ENCODE assay signal across 16 cellular contexts in the genomic region with DNA sequence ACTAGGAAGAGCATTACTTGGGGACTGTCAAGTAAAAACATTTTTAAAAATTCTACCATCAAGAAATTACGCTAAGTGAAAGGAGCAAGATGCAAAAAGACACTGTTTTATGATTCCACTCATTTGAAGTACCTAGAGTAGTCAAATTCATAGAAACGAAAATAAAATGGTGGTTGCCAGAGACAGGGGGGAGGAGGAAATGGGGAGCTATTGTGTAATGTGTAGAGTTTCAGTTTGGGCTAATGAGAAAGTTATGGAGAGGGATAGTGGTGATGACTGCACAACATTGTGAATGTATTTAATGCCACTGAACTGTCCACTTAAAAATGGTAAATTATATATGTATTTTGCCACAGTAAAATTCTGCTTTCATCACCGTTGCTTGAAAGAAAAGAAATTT.
DNase-seq lines count a peak whose midpoint lies in the region; ATAC-seq lines count a peak whose summit lies in the region.
"Had no signal": no experiment of that assay in that cellular context is flagged by ENCODE, and none has a peak within 500 bp of the region (broad histone marks: within the 10 kb centered on the region; RNA-seq: fewer than 3 reads in every experiment).

No MANE protein-coding gene starts in this region.

- H3K4me3 ChIP-seq in Jurkat, Clone E6-1 (ENCODE audit: low read length) = peak overlapping the region; percentile 25
- no peak overlapping the region for H3K4me3 ChIP-seq in mesendoderm (ENCODE audit: low read length)
- H3K4me3 ChIP-seq: A549, hepatocyte, lung, tibial nerve had no signal

- H3K27ac ChIP-seq in mesendoderm (ENCODE audit: low read depth, low read length) = no peak overlapping the region
- H3K27ac ChIP-seq: A549, hepatocyte, tibial nerve had no signal

- no peak overlapping the region for H3K4ac ChIP-seq in mesendoderm (ENCODE audit: low read depth, low read length)

- no peak overlapping the region for H3K18ac ChIP-seq in mesendoderm (ENCODE audit: low read length)

- DNase-seq in activated CD4-positive, alpha-beta T cell treated with anti-CD3 and anti-CD28 coated beads, Interleukin-2, amount 10 ng/mL, durations not matched to agents 24 days and 14 days = no peak
- DNase-seq in activated CD4-positive, alpha-beta T cell treated with anti-CD3 and anti-CD28 coated beads, Interleukin-2, amount 50 U/mL, for 48 hours = no peak
- DNase-seq in Jurkat, Clone E6-1 (ENCODE audit: low read depth, low spot score) = peak; percentile 43
- DNase-seq in activated T-helper 1 cell treated with anti-CD3 and anti-CD28 coated beads, Interleukin-12 subunit alpha, Interleukin-12 subunit beta, Interleukin-2, Interleukin-4 antibody, amounts not matched to agents 30 ng/mL and 10 ng/mL and 1 ng/mL, durations not matched to agents 14 hours and 24 hours and 36 hours (ENCODE audit: low spot score) = no peak
- no peak for DNase-seq in natural killer cell treated with Interleukin-12 subunit alpha and Interleukin-12 subunit beta and Interleukin-15 and Interleukin-18, amount 100 ng/mL, for 72 hours (ENCODE audit: low spot score)
- DNase-seq in NCI-H187 treated with DMSO at 0.1 percent for 48 hours (lab: John Stamatoyannopoulos, UW) = no peak
- DNase-seq in mesendoderm = no peak
- DNase-seq: caudate nucleus, NCI-H524 had no signal

- peaks cover 3% of the 10 kb centered on the region for H3K79me1 ChIP-seq in mesendoderm (ENCODE audit: low read length)

- H3K36me3 Mint-ChIP-seq in activated CD4-positive, alpha-beta T cell treated with anti-CD3 and anti-CD28 coated beads, Interleukin-2, amount 10 ng/mL, durations not matched to agents 24 days and 14 days (ENCODE audit: low read depth) = no peaks in the 10 kb centered on the region
- H3K36me3 Mint-ChIP-seq in activated T-helper 1 cell treated with anti-CD3 and anti-CD28 coated beads, Interleukin-12 subunit alpha, Interleukin-12 subunit beta, Interleukin-2, Interleukin-4 antibody, amounts not matched to agents 30 ng/mL and 10 ng/mL and 1 ng/mL, durations not matched to agents 14 hours and 24 hours and 36 hours (ENCODE audit: low read depth) = no peaks in the 10 kb centered on the region
- H3K36me3 Mint-ChIP-seq in natural killer cell treated with Interleukin-12 subunit alpha and Interleukin-12 subunit beta and Interleukin-15 and Interleukin-18, amount 100 ng/mL, for 72 hours = no peaks in the 10 kb centered on the region

- H3K23ac ChIP-seq in mesendoderm (ENCODE audit: low read length) = no peak overlapping the region

- no peak overlapping the region for H4K5ac ChIP-seq in mesendoderm (ENCODE audit: low read length)

- H3K4me1 ChIP-seq in mesendoderm (ENCODE audit: control insufficient read depth, low read depth, low read length) = no peaks in the 10 kb centered on the region
- H3K4me1 ChIP-seq: A549 had no signal

- ATAC-seq in natural killer cell treated with Interleukin-12 subunit alpha and Interleukin-12 subunit beta and Interleukin-15 and Interleukin-18, amount 100 ng/mL, for 72 hours = peak; percentile 83 to 85
- no peak for ATAC-seq in HG02763 (IDR thresholded peaks at IDR 0.05; ENCODE audit: unreplicated experiment)
- ATAC-seq: A549, HCT116, Right ventricle myocardium inferior had no signal

- peaks cover 17% of the 10 kb centered on the region for H3K27me3 Mint-ChIP-seq in activated CD4-positive, alpha-beta T cell treated with anti-CD3 and anti-CD28 coated beads, Interleukin-2, amount 10 ng/mL, durations not matched to agents 24 days and 14 days
- H3K27me3 Mint-ChIP-seq in activated T-helper 1 cell treated with anti-CD3 and anti-CD28 coated beads, Interleukin-12 subunit alpha, Interleukin-12 subunit beta, Interleukin-2, Interleukin-4 antibody, amounts not matched to agents 30 ng/mL and 10 ng/mL and 1 ng/mL, durations not matched to agents 14 hours and 24 hours and 36 hours (ENCODE audit: insufficient read depth) = peaks cover 22% of the 10 kb centered on the region
- no peaks in the 10 kb centered on the region for H3K27me3 Mint-ChIP-seq in natural killer cell treated with Interleukin-12 subunit alpha and Interleukin-12 subunit beta and Interleukin-15 and Interleukin-18, amount 100 ng/mL, for 72 hours

- H3K4me2 ChIP-seq in mesendoderm (ENCODE audit: low read length) = no peak overlapping the region
- H3K4me2 ChIP-seq: A549, hepatocyte had no signal

- no peaks in the 10 kb centered on the region for H3K36me3 ChIP-seq in mesendoderm (ENCODE audit: control insufficient read depth, insufficient read depth, low read length)
- H3K36me3 ChIP-seq: tibial nerve had no signal

- H3K4me1 Mint-ChIP-seq in activated CD4-positive, alpha-beta T cell treated with anti-CD3 and anti-CD28 coated beads, Interleukin-2, amount 10 ng/mL, durations not matched to agents 24 days and 14 days = peaks cover 5% of the 10 kb centered on the region
- peaks cover 12% of the 10 kb centered on the region for H3K4me1 Mint-ChIP-seq in activated T-helper 1 cell treated with anti-CD3 and anti-CD28 coated beads, Interleukin-12 subunit alpha, Interleukin-12 subunit beta, Interleukin-2, Interleukin-4 antibody, amounts not matched to agents 30 ng/mL and 10 ng/mL and 1 ng/mL, durations not matched to agents 14 hours and 24 hours and 36 hours (ENCODE audit: low read depth)
- H3K4me1 Mint-ChIP-seq in natural killer cell treated with Interleukin-12 subunit alpha and Interleukin-12 subunit beta and Interleukin-15 and Interleukin-18, amount 100 ng/mL, for 72 hours (ENCODE audit: low read depth in 2 of 2) = peaks cover 31 to 36% of the 10 kb centered on the region in 2 donors

- no peak overlapping the region for H4K8ac ChIP-seq in mesendoderm (ENCODE audit: low read depth, low read length)

- peak overlapping the region; percentile 10 for H3K4me3 Mint-ChIP-seq in activated CD4-positive, alpha-beta T cell treated with anti-CD3 and anti-CD28 coated beads, Interleukin-2, amount 10 ng/mL, durations not matched to agents 24 days and 14 days
- H3K4me3 Mint-ChIP-seq in activated T-helper 1 cell treated with anti-CD3 and anti-CD28 coated beads, Interleukin-12 subunit alpha, Interleukin-12 subunit beta, Interleukin-2, Interleukin-4 antibody, amounts not matched to agents 30 ng/mL and 10 ng/mL and 1 ng/mL, durations not matched to agents 14 hours and 24 hours and 36 hours = peak overlapping the region; percentile 37
- H3K4me3 Mint-ChIP-seq in natural killer cell treated with Interleukin-12 subunit alpha and Interleukin-12 subunit beta and Interleukin-15 and Interleukin-18, amount 100 ng/mL, for 72 hours = peak overlapping the region; percentile 85

- intact Hi-C loops in activated CD4-positive, alpha-beta T cell treated with anti-CD3 and anti-CD28 coated beads, Interleukin-2, amount 10 ng/mL, durations not matched to agents 24 days and 14 days (cut with micrococcal nuclease) = loop anchor here (5.0 kb wide), 1 partner anchor 68 kb away; no protein-coding TSS in a partner anchor
- intact Hi-C loops in activated T-helper 1 cell treated with anti-CD3 and anti-CD28 coated beads, Interleukin-12 subunit alpha, Interleukin-12 subunit beta, Interleukin-2, Interleukin-4 antibody, amounts not matched to agents 30 ng/mL and 10 ng/mL and 1 ng/mL, durations not matched to agents 14 hours and 24 hours and 36 hours (cut with micrococcal nuclease) = loop anchor here (5.0 kb wide), 1 partner anchor 73 kb away; no protein-coding TSS in a partner anchor

- WGBS in mesendoderm (ENCODE audit: extremely low coverage, insufficient coverage, low lambda C conversion rate) = no CpG with 5 or more reads among the region's 3 CpGs

- H3K56ac ChIP-seq in mesendoderm (ENCODE audit: low read length) = no peak overlapping the region

- H2AK5ac ChIP-seq in mesendoderm (ENCODE audit: low read length) = no peak overlapping the region

- H3K9ac ChIP-seq in mesendoderm (ENCODE audit: low read length) = no peak overlapping the region

- no peak overlapping the region for H2BK15ac ChIP-seq in mesendoderm (replicated peaks; ENCODE audit: low read depth)

- H2BK5ac ChIP-seq in mesendoderm (ENCODE audit: low read length) = no peak overlapping the region

- H2BK120ac ChIP-seq in mesendoderm (ENCODE audit: low read depth, low read length) = no peak overlapping the region

- H3K27me3 ChIP-seq in mesendoderm (ENCODE audit: insufficient read depth, low read length, poor library complexity) = no peaks in the 10 kb centered on the region
- H3K27me3 ChIP-seq: hepatocyte, tibial nerve had no signal

- H3K27ac Mint-ChIP-seq in activated CD4-positive, alpha-beta T cell treated with anti-CD3 and anti-CD28 coated beads, Interleukin-2, amount 10 ng/mL, durations not matched to agents 24 days and 14 days = no peak overlapping the region
- H3K27ac Mint-ChIP-seq in activated T-helper 1 cell treated with anti-CD3 and anti-CD28 coated beads, Interleukin-12 subunit alpha, Interleukin-12 subunit beta, Interleukin-2, Interleukin-4 antibody, amounts not matched to agents 30 ng/mL and 10 ng/mL and 1 ng/mL, durations not matched to agents 14 hours and 24 hours and 36 hours = no peak overlapping the region
- H3K27ac Mint-ChIP-seq in natural killer cell treated with Interleukin-12 subunit alpha and Interleukin-12 subunit beta and Interleukin-15 and Interleukin-18, amount 100 ng/mL, for 72 hours = peak overlapping the region; percentile 76 to 94

- no peaks in the 10 kb centered on the region for H3K9me3 Mint-ChIP-seq in activated CD4-positive, alpha-beta T cell treated with anti-CD3 and anti-CD28 coated beads, Interleukin-2, amount 10 ng/mL, durations not matched to agents 24 days and 14 days
- no peaks in the 10 kb centered on the region for H3K9me3 Mint-ChIP-seq in activated T-helper 1 cell treated with anti-CD3 and anti-CD28 coated beads, Interleukin-12 subunit alpha, Interleukin-12 subunit beta, Interleukin-2, Interleukin-4 antibody, amounts not matched to agents 30 ng/mL and 10 ng/mL and 1 ng/mL, durations not matched to agents 14 hours and 24 hours and 36 hours
- H3K9me3 Mint-ChIP-seq in natural killer cell treated with Interleukin-12 subunit alpha and Interleukin-12 subunit beta and Interleukin-15 and Interleukin-18, amount 100 ng/mL, for 72 hours = no peaks in the 10 kb centered on the region

- H3K79me2 ChIP-seq in mesendoderm (ENCODE audit: control insufficient read depth, insufficient read depth, low read length) = peaks cover 11% of the 10 kb centered on the region
- H3K79me2 ChIP-seq: hepatocyte had no signal

Comparison
In these comparisons a context has a peak if more than half of its experiments do, and no peak if none do; other contexts are left out.
1. H3K27ac Mint-ChIP-seq: peak in natural killer cell treated with Interleukin-12 subunit alpha and Interleukin-12 subunit beta and Interleukin-15 and Interleukin-18, amount 100 ng/mL, for 72 hours (2 of 2); none in activated CD4-positive, alpha-beta T cell treated with anti-CD3 and anti-CD28 coated beads, Interleukin-2, amount 10 ng/mL, durations not matched to agents 24 days and 14 days (single experiment) and activated T-helper 1 cell treated with anti-CD3 and anti-CD28 coated beads, Interleukin-12 subunit alpha, Interleukin-12 subunit beta, Interleukin-2, Interleukin-4 antibody, amounts not matched to agents 30 ng/mL and 10 ng/mL and 1 ng/mL, durations not matched to agents 14 hours and 24 hours and 36 hours (single experiment).
2. H3K4me3 Mint-ChIP-seq: peak in every context shown above with its lines; median percentile 85 in natural killer cell treated with Interleukin-12 subunit alpha and Interleukin-12 subunit beta and Interleukin-15 and Interleukin-18, amount 100 ng/mL, for 72 hours; 37 in activated T-helper 1 cell treated with anti-CD3 and anti-CD28 coated beads, Interleukin-12 subunit alpha, Interleukin-12 subunit beta, Interleukin-2, Interleukin-4 antibody, amounts not matched to agents 30 ng/mL and 10 ng/mL and 1 ng/mL, durations not matched to agents 14 hours and 24 hours and 36 hours; 10 in activated CD4-positive, alpha-beta T cell treated with anti-CD3 and anti-CD28 coated beads, Interleukin-2, amount 10 ng/mL, durations not matched to agents 24 days and 14 days.